12 cellular contexts compared by ENCODE assay signal in the genomic region with DNA sequence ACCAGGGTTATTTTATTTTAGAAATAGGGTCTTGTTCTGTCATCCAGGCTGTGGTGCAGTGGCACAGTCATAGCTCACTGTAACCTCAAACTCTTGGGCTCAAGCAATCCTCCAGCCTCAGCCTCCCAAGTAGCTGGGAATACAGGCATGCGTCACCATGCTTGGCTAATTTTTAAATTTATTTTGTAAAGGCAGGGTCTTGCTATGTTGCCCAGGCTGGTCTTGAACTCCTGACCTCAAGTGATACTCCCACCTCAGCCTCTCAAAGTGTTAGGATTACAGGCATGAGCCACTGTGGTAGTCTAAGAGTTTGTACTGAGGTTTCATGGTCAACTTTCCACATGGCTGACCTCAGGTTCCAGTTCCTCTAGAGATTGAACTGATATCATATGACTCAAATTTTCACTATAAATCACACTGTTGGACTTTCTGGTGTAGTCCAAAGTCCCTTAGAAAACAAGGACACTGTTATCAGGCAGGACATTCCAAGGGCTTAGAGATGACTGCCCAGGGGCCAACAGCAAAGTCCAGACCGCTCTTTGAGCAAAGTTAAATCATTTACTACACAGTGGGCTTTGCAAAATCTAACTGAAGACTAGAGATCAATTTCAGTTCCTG.
DNase-seq lines count a peak whose midpoint lies in the region; ATAC-seq, FAIRE-seq and TF ChIP-seq lines count a peak whose summit lies in the region.
"Had no signal": no experiment of that assay in that cellular context is flagged by ENCODE, and none has a peak within 500 bp of the region (broad histone marks: within the 10 kb centered on the region; RNA-seq: fewer than 3 reads in every experiment).

No MANE protein-coding gene starts in this region.

- peak; percentile 69 for ATAC-seq in GM19467 (IDR thresholded peaks at IDR 0.05; ENCODE audit: unreplicated experiment)
- peak; percentile 58 for ATAC-seq in HG03097 (IDR thresholded peaks at IDR 0.05; ENCODE audit: low FRiP score, unreplicated experiment)

- no peak for FAIRE-seq in RCC 7860 (lab: Jason Lieb, UNC)

- TF ChIP-seq CTCF in GM12865 (IDR thresholded peaks at IDR 0.05; ENCODE audit: insufficient read depth, low read depth, low read length, missing control alignments), result no peak

- DNase-seq in GM12865 (ENCODE audit: low read depth), result peak; percentile 59
- DNase-seq in RCC 7860 (ENCODE audit: low spot score), result peak; percentile 60
- DNase-seq in foreskin melanocyte, result no peak
- no peak for DNase-seq in head of caudate nucleus
- DNase-seq in NCI-H128 (lab: John Stamatoyannopoulos, UW; ENCODE audit: unreplicated experiment), result no peak
- DNase-seq in T1000 (lab: John Stamatoyannopoulos, UW), result no peak
- DNase-seq: activated CD4-positive, alpha-beta T cell treated with anti-CD3 and anti-CD28 coated beads, Interleukin-2, amount 50 U/mL, for 48 hours; NCI-H2107; upper lobe of left lung had no signal

- H3K4me3 ChIP-seq in GM12865 (ENCODE audit: low read depth, low read length), result no peak overlapping the region
- H3K4me3 ChIP-seq: skin epidermis, upper lobe of left lung had no signal

- intact Hi-C loops in head of caudate nucleus (cut with DNase I), result no loop called here

Comparison
In these comparisons a context has a peak if more than half of its experiments do, and no peak if none do; other contexts are left out.
1. DNase-seq: peak in GM12865 (single experiment) and RCC 7860 (single experiment); none in foreskin melanocyte (single experiment), head of caudate nucleus (0 of 42), NCI-H128 (single experiment) and T1000 (single experiment).